ENCODE assay signal across 7 cellular contexts in the genomic region with DNA sequence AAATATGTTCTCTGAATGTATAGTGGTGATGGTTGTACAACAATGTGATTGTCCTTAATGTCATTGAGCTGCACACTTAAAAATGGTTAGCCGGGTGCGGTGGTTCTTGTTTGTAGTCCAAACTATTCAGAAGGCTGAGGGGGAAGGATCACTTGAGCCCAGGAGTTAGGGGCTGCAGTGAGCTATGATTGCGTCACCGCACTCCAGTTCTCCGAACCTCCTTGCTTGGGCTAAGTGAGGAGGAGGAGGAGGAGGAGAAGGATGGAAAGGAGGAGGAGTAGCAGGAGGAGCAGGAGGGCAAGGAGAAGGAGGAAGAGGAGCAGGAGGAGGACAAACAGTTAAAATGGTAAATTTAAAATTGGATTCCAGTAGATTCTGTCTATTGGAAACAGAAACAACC. TPM values are rescaled to one million over a fixed set of nuclear protein-coding genes. Genes with fewer than 3 reads are reported as not detected.
"Had no signal": no experiment of that assay in that cellular context is flagged by ENCODE, and none has a peak within 500 bp of the region (broad histone marks: within the 10 kb centered on the region; RNA-seq: fewer than 3 reads in every experiment).

No MANE protein-coding gene starts in this region.

- H2AFZ ChIP-seq: GM23248 had no signal

- H3K27ac ChIP-seq: GM23248 had no signal

- FAIRE-seq: H54, HTR-8/SVneo had no signal

- H3K9ac ChIP-seq: GM23248 had no signal

- DNase-seq: GM23248, GOT3, H9, HCEC 1CT, KBM-7 had no signal

- H3K4me3 ChIP-seq: GM23248 had no signal

RNA-seq across cellular contexts. Expression of a gene that starts 10.5 kb away (rescaled TPM):
- total RNA-seq: H9 had no signal
